11 cellular contexts compared by ENCODE assay signal in the genomic region with DNA sequence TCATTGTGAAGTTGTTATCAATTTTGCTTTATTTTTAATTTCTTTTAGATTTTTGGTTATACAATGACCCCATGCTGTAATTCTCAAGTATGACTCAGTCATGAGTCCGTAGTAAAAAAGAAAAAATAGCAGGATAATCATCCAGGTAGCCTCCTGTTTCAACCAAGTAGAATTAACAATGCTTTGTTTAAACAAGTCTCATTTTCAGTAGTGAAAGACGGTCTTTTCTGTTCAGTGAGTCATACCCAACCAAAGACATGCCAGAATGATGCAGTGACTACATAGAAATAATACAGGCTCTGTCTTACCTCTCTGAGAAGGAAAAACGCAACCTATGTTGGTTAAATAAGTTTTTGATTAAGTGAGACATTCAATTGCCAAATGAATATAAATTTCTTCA.
A peak's percentile ranks its signal among the peaks of the same experiment; 100 is the strongest.
DNase-seq lines count a peak whose midpoint lies in the region; ATAC-seq, FAIRE-seq and TF ChIP-seq lines count a peak whose summit lies in the region.
"Had no signal": no experiment of that assay in that cellular context is flagged by ENCODE, and none has a peak within 500 bp of the region (broad histone marks: within the 10 kb centered on the region; RNA-seq: fewer than 3 reads in every experiment).

No MANE protein-coding gene starts in this region.

- no peaks in the 10 kb centered on the region for H3K27me3 Mint-ChIP-seq in activated naive CD4-positive, alpha-beta T cell treated with anti-CD3 and anti-CD28 coated beads, Interleukin-2, amount 10 ng/mL, durations not matched to agents 7 days and 5 days

- CTCF ChIA-PET in activated naive CD4-positive, alpha-beta T cell treated with anti-CD3 and anti-CD28 coated beads, Interleukin-2, amount 10 ng/mL, durations not matched to agents 7 days and 5 days (lab: Charles Lee): no interaction called here

- FAIRE-seq in GM19239 (lab: Jason Lieb, UNC): peak; percentile 23

- H3K9me2 ChIP-seq in GM23248 (ENCODE audit: insufficient read depth): no peaks in the 10 kb centered on the region

- H3K4me1 Mint-ChIP-seq in activated naive CD4-positive, alpha-beta T cell treated with anti-CD3 and anti-CD28 coated beads, Interleukin-2, amount 10 ng/mL, durations not matched to agents 7 days and 5 days: no peaks in the 10 kb centered on the region

- H3K27me3 ChIP-seq in suprapubic skin (no peaks in the 10 kb centered on the region), GM23248 (replicated peaks; ENCODE audit: insufficient read depth) (no peaks in the 10 kb centered on the region)
- H3K27me3 ChIP-seq: SJCRH30 had no signal

- H3K27ac ChIP-seq in suprapubic skin (peak overlapping the region; percentile 49), GM23248 (no peak overlapping the region)
- H3K27ac ChIP-seq: SJCRH30 had no signal

- no peaks in the 10 kb centered on the region for H3F3A ChIP-seq in GM23248 (ENCODE audit: insufficient read depth)

- H3K4me3 Mint-ChIP-seq in activated naive CD4-positive, alpha-beta T cell treated with anti-CD3 and anti-CD28 coated beads, Interleukin-2, amount 10 ng/mL, durations not matched to agents 7 days and 5 days: no peak overlapping the region

- no peak for TF ChIP-seq EP300 in suprapubic skin (IDR thresholded peaks at IDR 0.05)

- no peaks in the 10 kb centered on the region for H3K36me3 Mint-ChIP-seq in activated naive CD4-positive, alpha-beta T cell treated with anti-CD3 and anti-CD28 coated beads, Interleukin-2, amount 10 ng/mL, durations not matched to agents 7 days and 5 days

- DNase-seq in GM19239 (ENCODE audit: insufficient read length, low spot score) (no peak), SW480 (ENCODE audit: low spot score) (peak; percentile 26), suprapubic skin (ENCODE audit: low spot score in 2 of 2) (no peak), NCI-H69 (lab: John Stamatoyannopoulos, UW) (no peak), GDM1 (lab: John Stamatoyannopoulos, UW) (no peak), GM23248 (no peak)
- no peak for DNase-seq in activated naive CD4-positive, alpha-beta T cell treated with anti-CD3 and anti-CD28 coated beads, Interleukin-2, amount 10 ng/mL, durations not matched to agents 7 days and 5 days
- DNase-seq: activated T-cell treated with anti-CD3 and anti-CD28 coated beads for 4 hours; SJCRH30; stimulated activated CD4-positive, alpha-beta T cell treated with anti-CD3 and anti-CD28 coated beads, Interleukin-4, amount 100 ng/mL, for 24 hours had no signal

- TF ChIP-seq POLR2A in suprapubic skin (IDR thresholded peaks at IDR 0.05): no peak

- H3K4me3 ChIP-seq in suprapubic skin (no peak overlapping the region), GM23248 (no peak overlapping the region)
- H3K4me3 ChIP-seq: SJCRH30 had no signal

- no peak overlapping the region for H3K27ac Mint-ChIP-seq in activated naive CD4-positive, alpha-beta T cell treated with anti-CD3 and anti-CD28 coated beads, Interleukin-2, amount 10 ng/mL, durations not matched to agents 7 days and 5 days

- no peak overlapping the region for H2AFZ ChIP-seq in GM23248

- ATAC-seq in HG03039 (IDR thresholded peaks at IDR 0.05; ENCODE audit: unreplicated experiment): peak; percentile 57

- no peak for TF ChIP-seq CTCF in suprapubic skin (IDR thresholded peaks at IDR 0.05)

- H3K79me2 ChIP-seq in GM23248 (ENCODE audit: insufficient read depth): no peaks in the 10 kb centered on the region

- peaks cover 2% of the 10 kb centered on the region for H3K9me3 Mint-ChIP-seq in activated naive CD4-positive, alpha-beta T cell treated with anti-CD3 and anti-CD28 coated beads, Interleukin-2, amount 10 ng/mL, durations not matched to agents 7 days and 5 days

- no peak overlapping the region for H3K9ac ChIP-seq in GM23248

- in situ Hi-C loops in GM23248 (cut with MboI): no loop called here

- H3K36me3 ChIP-seq in suprapubic skin (no peaks in the 10 kb centered on the region), GM23248 (ENCODE audit: low read depth) (no peaks in the 10 kb centered on the region)
- H3K36me3 ChIP-seq: SJCRH30 had no signal

- H4K20me1 ChIP-seq in GM23248 (ENCODE audit: insufficient read depth): no peaks in the 10 kb centered on the region

- no peak overlapping the region for H3K4me2 ChIP-seq in GM23248 (ENCODE audit: unreplicated experiment)

- 47% methylated on average over 3 of the region's 3 CpGs for WGBS in suprapubic skin
- 9% methylated on average over 3 of the region's 3 CpGs for WGBS in GM23248 (ENCODE audit: low coverage in 1 of 2, low lambda C conversion rate in 2 of 2, missing lambda C conversion rate in 2 of 2), 2 experiments

- H3K9me3 ChIP-seq in suprapubic skin (no peaks in the 10 kb centered on the region), GM23248 (ENCODE audit: low read depth) (no peaks in the 10 kb centered on the region)
- H3K9me3 ChIP-seq: SJCRH30 had no signal

- H3K4me1 ChIP-seq in suprapubic skin (peaks cover 10% of the 10 kb centered on the region), GM23248 (ENCODE audit: insufficient read depth) (no peaks in the 10 kb centered on the region)
- H3K4me1 ChIP-seq: SJCRH30 had no signal
